In the genomic region with DNA sequence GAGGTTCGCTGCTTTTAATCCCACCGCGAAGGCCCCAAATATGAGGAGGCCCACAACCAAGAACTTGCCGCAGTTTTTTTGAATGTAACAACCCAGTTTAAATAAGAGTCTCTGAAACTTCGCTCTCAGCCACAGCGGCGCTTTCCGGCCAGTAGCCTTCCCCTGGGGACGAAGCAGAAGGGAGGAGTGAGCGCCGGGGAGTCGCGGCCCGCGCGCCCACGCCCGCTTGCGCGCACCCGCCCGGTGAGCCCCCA, we compare ENCODE assay signal across 8 cellular contexts. TPM values are rescaled to one million over a fixed set of nuclear protein-coding genes. Genes with fewer than 3 reads are reported as not detected.
DNase-seq lines count a peak whose midpoint lies in the region; ATAC-seq and TF ChIP-seq lines count a peak whose summit lies in the region.

No MANE protein-coding gene starts in this region.

- H3K27me3 ChIP-seq in naive thymus-derived CD4-positive, alpha-beta T cell (ENCODE audit: control insufficient read depth in 2 of 2, insufficient read depth in 2 of 2, low read length in 2 of 2) = no peaks in the 10 kb centered on the region

- peaks cover 9 to 16% of the 10 kb centered on the region in 2 donors for H3K4me1 ChIP-seq in naive thymus-derived CD4-positive, alpha-beta T cell (ENCODE audit: control insufficient read depth in 2 of 2, insufficient read depth in 2 of 2, low read length in 2 of 2)

- peaks cover 0 to 73% (median 3%) of the 10 kb centered on the region in 5 donors for H3K27me3 Mint-ChIP-seq in naive thymus-derived CD4-positive, alpha-beta T cell

- H3K27ac Mint-ChIP-seq in naive thymus-derived CD4-positive, alpha-beta T cell = peak overlapping the region in 6 of 9 donors; percentile 53 to 88 (median 80)

- H3K4me1 Mint-ChIP-seq in naive thymus-derived CD4-positive, alpha-beta T cell = peaks cover 33 to 56% (median 53%) of the 10 kb centered on the region in 7 donors

- no peak for TF ChIP-seq CTCF in epithelial cell of proximal tubule (conservative IDR thresholded peaks at IDR 0.05; ENCODE audit: low read depth, low read length)

- DNase-seq in NCI-H748 (lab: John Stamatoyannopoulos, UW; ENCODE audit: unreplicated experiment) = peak; percentile 74
- no peak for DNase-seq in NCI-H748 treated with DMSO at 0.1 percent for 48 hours (lab: John Stamatoyannopoulos, UW)
- DNase-seq in SW480 (ENCODE audit: low spot score) = peak; percentile 56
- DNase-seq in epithelial cell of proximal tubule (ENCODE audit: low read depth) = no peak
- peak in 4 of 9 donors; percentile 19 to 37 (median 30) for DNase-seq in naive thymus-derived CD4-positive, alpha-beta T cell
- no peak for DNase-seq in epidermal melanocyte (ENCODE audit: insufficient read length, low spot score)
- no peak for DNase-seq in NCI-H774 (lab: John Stamatoyannopoulos, UW)

- H3K9me3 Mint-ChIP-seq in naive thymus-derived CD4-positive, alpha-beta T cell = peaks cover 0 to 8% (median 0%) of the 10 kb centered on the region in 11 donors

- no peaks in the 10 kb centered on the region for H3K9me3 ChIP-seq in naive thymus-derived CD4-positive, alpha-beta T cell (ENCODE audit: control insufficient read depth in 2 of 3, low read length in 3 of 3)

- peak overlapping the region; percentile 89 for H3K4me3 ChIP-seq in epithelial cell of proximal tubule (ENCODE audit: low read depth, low read length)
- H3K4me3 ChIP-seq in naive thymus-derived CD4-positive, alpha-beta T cell (ENCODE audit: low read length) = peak overlapping the region; percentile 95

- H3K4me3 Mint-ChIP-seq in naive thymus-derived CD4-positive, alpha-beta T cell = peak overlapping the region; percentile 89 to 100 (median 96)

- POLR2A ChIA-PET in naive thymus-derived CD4-positive, alpha-beta T cell (lab: Charles Lee) = interaction anchor here (0.6 to 2.1 kb wide), 6 partner anchors 9 to 370 kb away, joined by 3 to 13 read pairs (median 4); a partner anchor contains a TSS

- peaks cover 0 to 4% (median 0%) of the 10 kb centered on the region in 5 donors for H3K36me3 Mint-ChIP-seq in naive thymus-derived CD4-positive, alpha-beta T cell

- CTCF ChIA-PET in naive thymus-derived CD4-positive, alpha-beta T cell (lab: Charles Lee) = interaction anchor here (0.7 kb wide), 1 partner anchor 711 kb away, joined by 3 read pairs; no protein-coding TSS in a partner anchor

- peak; percentile 21 for ATAC-seq in HG02885 (IDR thresholded peaks at IDR 0.05; ENCODE audit: poor library complexity, unreplicated experiment)
- no peak for ATAC-seq in naive thymus-derived CD4-positive, alpha-beta T cell

- intact Hi-C loops in naive thymus-derived CD4-positive, alpha-beta T cell (cut with micrococcal nuclease) = loop anchor here (1.0 to 10.0 kb wide), 10 partner anchors 10 to 1939 kb away; a partner anchor contains a TSS

- peak overlapping the region; percentile 54 for H3K27ac ChIP-seq in naive thymus-derived CD4-positive, alpha-beta T cell (ENCODE audit: low read depth, low read length)

- no peaks in the 10 kb centered on the region for H3K36me3 ChIP-seq in naive thymus-derived CD4-positive, alpha-beta T cell (ENCODE audit: control insufficient read depth in 2 of 3, insufficient read depth in 3 of 3, low read length in 3 of 3)

RNA-seq across cellular contexts. Expression of a gene that starts 10.4 kb away (rescaled TPM):
- total RNA-seq in epithelial cell of proximal tubule = 1.7 and 3.5 TPM in 2 replicates
- total RNA-seq in naive thymus-derived CD4-positive, alpha-beta T cell = 10 to 100 TPM in 4 of 5 experiments, 1 to 10 TPM in 1; 5.7 to 28.9 (median 23.5) TPM
- 10 to 100 TPM in 1 of 2 donors, 1 to 10 TPM in 1; 9.7 to 10.2 TPM for polyA plus RNA-seq in naive thymus-derived CD4-positive, alpha-beta T cell

Comparison
In these comparisons a context has a peak if more than half of its experiments do, and no peak if none do; other contexts are left out.
1. DNase-seq: peak in NCI-H748 (single experiment) and SW480 (single experiment); none in NCI-H748 treated with DMSO at 0.1 percent for 48 hours (single experiment), epithelial cell of proximal tubule (single experiment), epidermal melanocyte (single experiment) and NCI-H774 (single experiment).